Comparison of ENCODE assay signal across 9 cellular contexts in genomic region chr18:77111449-77112160, GRCh38. TPM values are rescaled to one million over a fixed set of nuclear protein-coding genes. Genes with fewer than 3 reads are reported as not detected.
DNase-seq lines count a peak whose midpoint lies in the region; ATAC-seq and TF ChIP-seq lines count a peak whose summit lies in the region.
"Had no signal": no experiment of that assay in that cellular context is flagged by ENCODE, and none has a peak within 500 bp of the region (broad histone marks: within the 10 kb centered on the region; RNA-seq: fewer than 3 reads in every experiment).

No MANE protein-coding gene starts in this region.

- H3K4me1 ChIP-seq in HEK293 (ENCODE audit: control insufficient read depth, insufficient read depth, low read length) (no peaks in the 10 kb centered on the region), RWPE2 (ENCODE audit: insufficient read depth, poor library complexity, severe bottlenecking) (peaks cover 29% of the 10 kb centered on the region), sigmoid colon (peaks cover 0 to 34% (median 24%) of the 10 kb centered on the region in 4 donors)

- H3K36me3 ChIP-seq in HEK293 (ENCODE audit: control insufficient read depth in 2 of 2, insufficient read depth in 1 of 2, low read length in 2 of 2) (no peaks in the 10 kb centered on the region; a peak in 1 of 3 replicates), RWPE2 (ENCODE audit: low read depth) (peaks cover 12% of the 10 kb centered on the region; the same call in 1 of the 2 replicates), sigmoid colon (no peaks in the 10 kb centered on the region)

- ATAC-seq in RWPE2 (ENCODE audit: low read depth) = peak; percentile 14; the same call in 1 of the 3 replicates
- no peak for ATAC-seq in HG03045 (IDR thresholded peaks at IDR 0.05; ENCODE audit: unreplicated experiment)
- ATAC-seq in HG03442 (IDR thresholded peaks at IDR 0.05; ENCODE audit: unreplicated experiment) = no peak
- ATAC-seq: activated naive CD4-positive, alpha-beta T cell treated with anti-CD3 and anti-CD28 coated beads, Interleukin-2, amount 50 U/mL, for 72 hours had no signal

- H3K9me3 ChIP-seq in HEK293 (ENCODE audit: control insufficient read depth, insufficient read depth, low read depth, low read length) = no peaks in the 10 kb centered on the region
- no peaks in the 10 kb centered on the region for H3K9me3 ChIP-seq in RWPE2 (ENCODE audit: severe bottlenecking)
- no peaks in the 10 kb centered on the region for H3K9me3 ChIP-seq in sigmoid colon

- WGBS in sigmoid colon, 2 donors = 56 to 72% methylated on average over 17 of the region's 17 CpGs

- intact Hi-C loops in sigmoid colon (cut with DNase I) = no loop called here

- TF ChIP-seq CTCF in HEK293 (tag by site-specific recombination; IDR thresholded peaks at IDR 0.05) (no peak), RWPE2 (IDR thresholded peaks at IDR 0.05; ENCODE audit: poor library complexity, severe bottlenecking) (no peak), epithelial cell of esophagus (IDR thresholded peaks at IDR 0.05; ENCODE audit: insufficient read depth, low read depth, low read length, missing control alignments) (no peak), sigmoid colon (IDR thresholded peaks at IDR 0.05) (no peak)

- CTCF ChIA-PET in HEK293 (lab: Yijun Ruan, JAX) = no interaction called here

- POLR2A ChIA-PET in HEK293 (lab: Yijun Ruan, JAX) = no interaction called here

- no peak for TF ChIP-seq EP300 in sigmoid colon (IDR thresholded peaks at IDR 0.05)

- H3K27me3 ChIP-seq in RWPE2 (ENCODE audit: insufficient read depth, poor library complexity, severe bottlenecking) (no peaks in the 10 kb centered on the region), sigmoid colon (no peaks in the 10 kb centered on the region)

- H3K4me3 ChIP-seq in HEK293 (ENCODE audit: low read depth, low read length) = no peak overlapping the region
- H3K4me3 ChIP-seq in RWPE2 (ENCODE audit: severe bottlenecking) = no peak overlapping the region
- H3K4me3 ChIP-seq in epithelial cell of esophagus (ENCODE audit: low read length) = no peak overlapping the region
- H3K4me3 ChIP-seq in sigmoid colon = peak overlapping the region in 1 of 4 donors; percentile 9

- TF ChIP-seq POLR2A in sigmoid colon (IDR thresholded peaks at IDR 0.05) = no peak

- no peak overlapping the region for H3K27ac ChIP-seq in HEK293 (ENCODE audit: extremely low read depth, low read depth, low read length)
- no peak overlapping the region for H3K27ac ChIP-seq in RWPE2 (ENCODE audit: poor library complexity, severe bottlenecking)
- peak overlapping the region in 3 of 4 donors; percentile 36 to 73 (median 36) for H3K27ac ChIP-seq in sigmoid colon

- DNase-seq in RWPE2 (ENCODE audit: low spot score) (no peak), epithelial cell of esophagus (ENCODE audit: low read depth) (peak; percentile 76), sigmoid colon (peak; percentile 68), globus pallidus (ENCODE audit: low spot score) (no peak)
- DNase-seq: NCI-H510A had no signal

TF ChIP-seq in HEK293, 187 proteins besides CTCF, POLR2A, EP300 and RAD21:
- TF ChIP-seq KLF1 (tag by site-specific recombination; IDR thresholded peaks at IDR 0.05) (peak; percentile 41; the same call in 1 of the 2 replicates), ZNF791 (tag by site-specific recombination; IDR thresholded peaks at IDR 0.05) (no peak), ZNF843 (tag by site-specific recombination; IDR thresholded peaks at IDR 0.05) (no peak)

RNA-seq across cellular contexts. Expression of gene MBP, which starts 21.0 kb away (rescaled TPM):
- 10 to 100 TPM; 24.0 to 30.7 (median 27.4) TPM for total RNA-seq in sigmoid colon
- 10 to 100 TPM; 18.3 to 22.2 (median 20.6) TPM for polyA plus RNA-seq in sigmoid colon

Comparison
In these comparisons a context has a peak if more than half of its experiments do, and no peak if none do; other contexts are left out.
1. H3K27ac ChIP-seq: peak in sigmoid colon (3 of 4); none in HEK293 (single experiment) and RWPE2 (single experiment).
2. DNase-seq: peak in epithelial cell of esophagus (single experiment) and sigmoid colon (single experiment); none in RWPE2 (single experiment) and globus pallidus (single experiment).